In the genomic region with DNA sequence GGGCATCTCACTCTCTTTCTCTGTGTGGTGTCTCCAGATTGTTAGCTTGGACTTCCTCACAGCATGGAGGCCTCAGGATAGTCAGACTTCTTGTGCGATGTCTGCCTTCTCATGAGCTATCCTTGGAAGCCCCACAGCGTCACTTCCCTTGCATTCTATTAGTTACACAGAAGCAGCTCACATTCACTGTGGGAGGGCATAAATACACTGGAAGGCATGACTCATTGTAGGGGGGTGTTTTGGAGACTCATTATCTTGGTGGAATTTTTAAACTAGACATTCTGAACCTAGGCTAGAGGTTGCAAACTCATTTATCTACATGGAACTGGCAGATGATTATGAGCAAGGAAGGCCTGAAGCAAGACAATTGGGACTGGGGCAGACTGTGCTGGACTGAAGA, we compare ENCODE assay signal across 10 cellular contexts. TPM values are rescaled to one million over a fixed set of nuclear protein-coding genes. Genes with fewer than 3 reads are reported as not detected.
DNase-seq lines count a peak whose midpoint lies in the region; ATAC-seq and TF ChIP-seq lines count a peak whose summit lies in the region.
"Had no signal": no experiment of that assay in that cellular context is flagged by ENCODE, and none has a peak within 500 bp of the region (broad histone marks: within the 10 kb centered on the region; RNA-seq: fewer than 3 reads in every experiment).

No MANE protein-coding gene starts in this region.

- H3K79me1 ChIP-seq in neuronal stem cell (ENCODE audit: low read depth, low read length): no peaks in the 10 kb centered on the region

- DNase-seq in Daoy (ENCODE audit: low read depth) (peak; percentile 92), PC-3 (peak; percentile 99), brain microvascular endothelial cell (peak; percentile 97), neuronal stem cell (ENCODE audit: low spot score) (no peak), GF-D8 (lab: John Stamatoyannopoulos, UW) (no peak), OCI-LY7 (ENCODE audit: low spot score) (no peak), NCI-H1105 treated with DMSO at 0.1 percent for 48 hours (lab: John Stamatoyannopoulos, UW) (no peak), hippocampal formation (lab: John Stamatoyannopoulos, UW) (no peak)
- DNase-seq: KG1, Peyer's patch had no signal

- no peak overlapping the region for H2BK12ac ChIP-seq in neuronal stem cell (ENCODE audit: low read length)

- BruUV-seq in PC-3 (replicated peaks; lab: Mats Ljungman, UMichigan) (no TSS peak), OCI-LY7 (replicated peaks; lab: Mats Ljungman, UMichigan) (no TSS peak)

- no peak overlapping the region for H4K8ac ChIP-seq in neuronal stem cell (ENCODE audit: low read depth, low read length)

- H2BK120ac ChIP-seq in neuronal stem cell (ENCODE audit: low read depth, low read length): no peak overlapping the region

- H3K27ac ChIP-seq in PC-3 (ENCODE audit: low read length) (peak overlapping the region; percentile 78), brain microvascular endothelial cell (peak overlapping the region; percentile 81), neuronal stem cell (replicated peaks; ENCODE audit: low read length) (no peak overlapping the region), OCI-LY7 (ENCODE audit: low read depth, low read length, poor library complexity, severe bottlenecking) (no peak overlapping the region)

- no peak overlapping the region; the same call in 1 of the 2 replicates for H3K4me3 ChIP-seq in PC-3 (ENCODE audit: low read length)
- no peak overlapping the region for H3K4me3 ChIP-seq in brain microvascular endothelial cell (ENCODE audit: low read depth, low read length)
- H3K4me3 ChIP-seq in neuronal stem cell (ENCODE audit: low read length in 2 of 2): no peak overlapping the region
- H3K4me3 ChIP-seq in OCI-LY7 (ENCODE audit: low read depth, low read length, poor library complexity, severe bottlenecking): no peak overlapping the region
- H3K4me3 ChIP-seq: Peyer's patch had no signal

- H3K9ac ChIP-seq in PC-3 (ENCODE audit: low read length) (peak overlapping the region; percentile 51), neuronal stem cell (ENCODE audit: low read depth, low read length, poor library complexity) (no peak overlapping the region)

- POLR2A ChIA-PET in PC-3 (lab: Charles Lee; ENCODE audit: unreplicated experiment): interaction anchor here (0.6 to 0.9 kb wide), 3 partner anchors 15 to 1200 kb away, joined by 3 to 11 read pairs (median 4); a partner anchor contains a TSS
- POLR2A ChIA-PET in OCI-LY7 (lab: Charles Lee): no interaction called here

- peak overlapping the region; percentile 60 for H3K23ac ChIP-seq in neuronal stem cell (ENCODE audit: low read depth, low read length, poor library complexity)

- H2AK5ac ChIP-seq in neuronal stem cell (ENCODE audit: low read depth, low read length): no peak overlapping the region

- H4K20me1 ChIP-seq in PC-3 (ENCODE audit: low read length) (no peaks in the 10 kb centered on the region), OCI-LY7 (ENCODE audit: insufficient read depth, low read length) (no peaks in the 10 kb centered on the region)

- H3K4me1 ChIP-seq in PC-3 (ENCODE audit: insufficient read depth, low read length) (peaks cover 54% of the 10 kb centered on the region), neuronal stem cell (ENCODE audit: control insufficient read depth in 2 of 2, insufficient read depth in 1 of 2, low read depth in 1 of 2, low read length in 2 of 2) (peaks cover 2 to 3% of the 10 kb centered on the region in 2 donors), OCI-LY7 (ENCODE audit: insufficient read depth, low read length, poor library complexity, severe bottlenecking) (no peaks in the 10 kb centered on the region)
- H3K4me1 ChIP-seq: Peyer's patch had no signal

- H2AFZ ChIP-seq in PC-3 (ENCODE audit: low read length) (peak overlapping the region; percentile 27), neuronal stem cell (ENCODE audit: low read length) (peak overlapping the region; percentile 3), OCI-LY7 (ENCODE audit: low read length) (no peak overlapping the region)

- H3K4ac ChIP-seq in neuronal stem cell (ENCODE audit: low read length): no peak overlapping the region

- no peak for TF ChIP-seq CTCF in PC-3 (conservative IDR thresholded peaks at IDR 0.05; ENCODE audit: low read depth, low read length)
- no peak for TF ChIP-seq CTCF in brain microvascular endothelial cell (IDR thresholded peaks at IDR 0.05; ENCODE audit: low read depth, low read length, missing control alignments)
- TF ChIP-seq CTCF in OCI-LY7 (conservative IDR thresholded peaks at IDR 0.05; ENCODE audit: low read length): no peak

- H2BK15ac ChIP-seq in neuronal stem cell (ENCODE audit: low read length): no peak overlapping the region

- H3K79me2 ChIP-seq in PC-3 (ENCODE audit: low read length): no peaks in the 10 kb centered on the region
- H3K79me2 ChIP-seq in OCI-LY7 (ENCODE audit: insufficient read depth, low read depth, low read length): no peaks in the 10 kb centered on the region

- intact Hi-C loops in PC-3 (cut with micrococcal nuclease) (no loop called here), OCI-LY7 (cut with micrococcal nuclease; ENCODE audit: unreplicated experiment) (no loop called here)

- no peaks in the 10 kb centered on the region for H3K27me3 ChIP-seq in PC-3 (ENCODE audit: low read length)
- no peaks in the 10 kb centered on the region for H3K27me3 ChIP-seq in brain microvascular endothelial cell (replicated peaks)
- H3K27me3 ChIP-seq in neuronal stem cell (ENCODE audit: control insufficient read depth in 3 of 3, insufficient read depth in 3 of 3, low read depth in 1 of 3, low read length in 3 of 3): no peaks in the 10 kb centered on the region
- H3K27me3 ChIP-seq: Peyer's patch had no signal

- H3K18ac ChIP-seq in neuronal stem cell (ENCODE audit: low read length): no peak overlapping the region

- H4K91ac ChIP-seq in neuronal stem cell (ENCODE audit: low read depth, low read length, poor library complexity): no peak overlapping the region

- H3K9me2 ChIP-seq in PC-3 (replicated peaks; ENCODE audit: low read length) (no peaks in the 10 kb centered on the region), OCI-LY7 (ENCODE audit: insufficient read depth, low read length) (no peaks in the 10 kb centered on the region)

- H3K36me3 ChIP-seq in PC-3 (ENCODE audit: low read depth, low read length) (no peaks in the 10 kb centered on the region; the same call in 1 of the 2 replicates), brain microvascular endothelial cell (replicated peaks) (no peaks in the 10 kb centered on the region), neuronal stem cell (replicated peaks in 1 of 2; ENCODE audit: control insufficient read depth in 2 of 2, insufficient read depth in 2 of 2, low read length in 2 of 2) (no peaks in the 10 kb centered on the region), OCI-LY7 (ENCODE audit: insufficient read depth, low read length) (no peaks in the 10 kb centered on the region)
- H3K36me3 ChIP-seq: Peyer's patch had no signal

- H2BK5ac ChIP-seq in neuronal stem cell (ENCODE audit: low read length): no peak overlapping the region

- H3K4me2 ChIP-seq in PC-3 (ENCODE audit: low read length): peak overlapping the region; percentile 66
- H3K4me2 ChIP-seq in neuronal stem cell (ENCODE audit: insufficient read depth, low read length, poor library complexity, severe bottlenecking): no peak overlapping the region
- H3K4me2 ChIP-seq in OCI-LY7 (ENCODE audit: low read length): no peak overlapping the region

- WGBS in neuronal stem cell (ENCODE audit: extremely low coverage in 2 of 2, insufficient read length in 2 of 2, insufficient replicate concordance in 1 of 2), 2 donors: no CpG with 5 or more reads among the region's 2 CpGs

- peaks cover 31% of the 10 kb centered on the region for H3F3A ChIP-seq in PC-3 (ENCODE audit: low read length, unreplicated experiment)

- ATAC-seq in PC-3: peak; percentile 13

- in situ Hi-C loops in brain microvascular endothelial cell (cut with HindIII; ENCODE audit: low pct_ligation_motif_present, low sequenced_read_pairs): no loop called here

- CTCF ChIA-PET in PC-3 (lab: Charles Lee): interaction anchor here (0.6 to 0.9 kb wide), 3 partner anchors 28 to 188 kb away, joined by 3 to 4 read pairs (median 3); no protein-coding TSS in a partner anchor
- CTCF ChIA-PET in OCI-LY7 (lab: Charles Lee; ENCODE audit: unreplicated experiment): no interaction called here

- H3K14ac ChIP-seq in neuronal stem cell (ENCODE audit: low read length): no peak overlapping the region

- H3K9me3 ChIP-seq in PC-3 (ENCODE audit: low read length) (no peaks in the 10 kb centered on the region), neuronal stem cell (replicated peaks in 1 of 2; ENCODE audit: control insufficient read depth in 2 of 2, insufficient read depth in 1 of 2, low read depth in 1 of 2, low read length in 2 of 2) (peaks cover 0 to 2% of the 10 kb centered on the region in 2 donors), OCI-LY7 (ENCODE audit: low read length) (no peaks in the 10 kb centered on the region)
- H3K9me3 ChIP-seq: Peyer's patch had no signal

RNA-seq across cellular contexts. Expression of a gene that starts 21.4 kb away (rescaled TPM):
- total RNA-seq in Daoy (2014; rRNA removed; shearing (Covaris generic)): not detected in 2 replicates
- total RNA-seq in PC-3 (2014; rRNA removed) (0.04 TPM in 1 of 2 replicates, not detected in the other), OCI-LY7 (2022) (not detected in 2 replicates)
- polyA plus RNA-seq in neuronal stem cell (2013, experiment 1 of 2): not detected
- polyA plus RNA-seq in neuronal stem cell (2013, experiment 2 of 2): not detected
- not detected in 2 replicates for total RNA-seq in OCI-LY7 (2014; rRNA removed; shearing (Covaris generic))

Comparison
In these comparisons a context has a peak if more than half of its experiments do, and no peak if none do; other contexts are left out.
1. DNase-seq: peak in Daoy (single experiment), PC-3 (single experiment) and brain microvascular endothelial cell (single experiment); none in neuronal stem cell (single experiment), GF-D8 (single experiment), OCI-LY7 (single experiment), NCI-H1105 treated with DMSO at 0.1 percent for 48 hours (single experiment) and hippocampal formation (0 of 2).
2. H3K27ac ChIP-seq: peak in PC-3 (single experiment) and brain microvascular endothelial cell (single experiment); none in neuronal stem cell (single experiment) and OCI-LY7 (single experiment).